Comparison of ENCODE assay signal across 17 cellular contexts in genomic region chr4:26458104-26458503, GRCh38. TPM values are rescaled to one million over a fixed set of nuclear protein-coding genes. Genes with fewer than 3 reads are reported as not detected.
DNase-seq lines count a peak whose midpoint lies in the region; ATAC-seq and TF ChIP-seq lines count a peak whose summit lies in the region.
"Had no signal": no experiment of that assay in that cellular context is flagged by ENCODE, and none has a peak within 500 bp of the region (broad histone marks: within the 10 kb centered on the region; RNA-seq: fewer than 3 reads in every experiment).

No MANE protein-coding gene starts in this region.

- no peak for TF ChIP-seq POLR2A in HCT116 (IDR thresholded peaks at IDR 0.05; ENCODE audit: borderline replicate concordance, extremely low read depth, insufficient read depth, insufficient read length)

- no TSS peak for BruUV-seq in HCT116 (replicated peaks; lab: Mats Ljungman, UMichigan)

- CTCF ChIA-PET in HCT116 (lab: Charles Lee), result interaction anchor here (0.5 to 1.6 kb wide), 3 partner anchors 21 to 311 kb away, joined by 3 to 4 read pairs (median 3); no protein-coding TSS in a partner anchor

- no peak overlapping the region for H3K4me3 ChIP-seq in HCT116 (replicated peaks in 1 of 2; ENCODE audit: low read depth in 1 of 2, low read length in 2 of 2)
- no peak overlapping the region for H3K4me3 ChIP-seq in WI38 (ENCODE audit: low read depth, low read length)
- no peak overlapping the region for H3K4me3 ChIP-seq in mesenchymal stem cell (ENCODE audit: insufficient read depth in 1 of 2, low read depth in 1 of 2, low read length in 2 of 2)
- H3K4me3 ChIP-seq: colonic mucosa, esophagus squamous epithelium had no signal

- no peak overlapping the region for H2BK120ac ChIP-seq in mesenchymal stem cell (ENCODE audit: low read depth, low read length)

- H3K36me3 ChIP-seq in HCT116 (ENCODE audit: control insufficient read depth in 1 of 2, insufficient read depth in 2 of 2, low read length in 2 of 2) (no peaks in the 10 kb centered on the region), mesenchymal stem cell (ENCODE audit: control insufficient read depth in 1 of 2, insufficient read depth in 2 of 2, low read depth in 1 of 2, low read length in 2 of 2) (no peaks in the 10 kb centered on the region)
- H3K36me3 ChIP-seq: colonic mucosa, esophagus squamous epithelium had no signal

- H3K4me1 ChIP-seq in HCT116 (ENCODE audit: control insufficient read depth in 1 of 2, insufficient read depth in 2 of 2, low read length in 2 of 2) (peaks cover 0 to 15% of the 10 kb centered on the region in 2 experiments; a peak in 2 of 4 replicates), mesenchymal stem cell (ENCODE audit: control insufficient read depth, insufficient read depth, low read depth, low read length) (peaks cover 5% of the 10 kb centered on the region)
- H3K4me1 ChIP-seq: colonic mucosa had no signal

- no peak overlapping the region for H2BK12ac ChIP-seq in mesenchymal stem cell (ENCODE audit: low read length in 2 of 2)

- 34% methylated on average over 3 of the region's 7 CpGs for WGBS in mesenchymal stem cell

- H3K14ac ChIP-seq in mesenchymal stem cell (ENCODE audit: low read length in 2 of 2), result no peak overlapping the region

- no peak overlapping the region for H4K91ac ChIP-seq in mesenchymal stem cell (ENCODE audit: low read length)

- no peaks in the 10 kb centered on the region for H3K79me1 ChIP-seq in mesenchymal stem cell (replicated peaks; ENCODE audit: low read length, poor library complexity, severe bottlenecking)

- H3K23ac ChIP-seq in mesenchymal stem cell (ENCODE audit: low read length in 2 of 2), result no peak overlapping the region

- no peaks in the 10 kb centered on the region for H3K79me2 ChIP-seq in HCT116 (ENCODE audit: insufficient read depth, low read length)

- no peak overlapping the region for H3K4ac ChIP-seq in mesenchymal stem cell (ENCODE audit: low read depth in 1 of 2, low read length in 2 of 2)

- H3K9ac ChIP-seq in HCT116 (ENCODE audit: low read length) (no peak overlapping the region), mesenchymal stem cell (ENCODE audit: low read length) (no peak overlapping the region)

- H2BK15ac ChIP-seq in mesenchymal stem cell (ENCODE audit: low read depth, poor library complexity, severe bottlenecking), result no peak overlapping the region

- no peak for ATAC-seq in HCT116
- ATAC-seq in HG03045 (IDR thresholded peaks at IDR 0.05; ENCODE audit: unreplicated experiment), result no peak

- no peak overlapping the region for H2AK5ac ChIP-seq in mesenchymal stem cell (ENCODE audit: low read length, severe bottlenecking)

- H3K27me3 ChIP-seq in HCT116 (ENCODE audit: insufficient read depth, low read length), result no peaks in the 10 kb centered on the region
- H3K27me3 ChIP-seq in mesenchymal stem cell (ENCODE audit: control insufficient read depth in 1 of 2, insufficient read depth in 1 of 2, low read length in 2 of 2), result no peaks in the 10 kb centered on the region
- H3K27me3 ChIP-seq: colonic mucosa, esophagus squamous epithelium had no signal

- no peak overlapping the region for H3K27ac ChIP-seq in HCT116 (ENCODE audit: low read depth, low read length)
- H3K27ac ChIP-seq in mesenchymal stem cell (ENCODE audit: low read length, poor library complexity, severe bottlenecking), result peak overlapping the region; percentile 16
- H3K27ac ChIP-seq: colonic mucosa, esophagus squamous epithelium had no signal

- H3K18ac ChIP-seq in mesenchymal stem cell (ENCODE audit: low read depth in 1 of 2, low read length in 2 of 2), result no peak overlapping the region

- no peak for TF ChIP-seq CTCF in HCT116 (IDR thresholded peaks at IDR 0.05 in 2 of 3, conservative IDR thresholded peaks at IDR 0.05 in 1 of 3; ENCODE audit: borderline replicate concordance in 1 of 3, insufficient read depth in 1 of 3, low read depth in 2 of 3, low read length in 2 of 3)
- 0 out of 2 replicates have a peak, but pooled peaks have one; percentile 3 for TF ChIP-seq CTCF in WI38 (IDR thresholded peaks at IDR 0.05; ENCODE audit: low read depth, low read length)

- H3K9me2 ChIP-seq in HCT116 (ENCODE audit: insufficient read depth), result no peaks in the 10 kb centered on the region

- intact Hi-C loops in HCT116 (cut with micrococcal nuclease), result loop anchor here (2.0 to 10.0 kb wide), 3 partner anchors 124 to 557 kb away; partner anchors contain the start of gene TBC1D19

- DNase-seq in Ammon's horn (ENCODE audit: low spot score) (peak; percentile 38), HCT116 (ENCODE audit: low read depth, low spot score) (no peak), mesenchymal stem cell (peak; percentile 75), AML-193 (lab: John Stamatoyannopoulos, UW) (no peak)
- DNase-seq in activated T-cell treated with anti-CD3 and anti-CD28 coated beads, Interleukin-2, amount 50 U/mL, for 48 hours, result no peak
- no peak for DNase-seq in activated CD8-positive, alpha-beta memory T cell treated with anti-CD3 and anti-CD28 coated beads for 24 hours
- DNase-seq: activated CD4-positive, alpha-beta T cell treated with anti-CD3 and anti-CD28 coated beads, Interleukin-2, amount 50 U/mL, for 48 hours; activated naive CD4-positive, alpha-beta T cell; colonic mucosa; esophagus squamous epithelium; NCI-H345; stimulated activated CD4-positive, alpha-beta T cell treated with anti-CD3 and anti-CD28 coated beads, Interleukin-2, amount 100 ng/mL, for 48 hours had no signal

- POLR2A ChIA-PET in HCT116 (lab: Charles Lee), result interaction anchor here (0.6 kb wide), 1 partner anchor 300 kb away, joined by 3 read pairs; no protein-coding TSS in a partner anchor

- no peak overlapping the region for H2BK5ac ChIP-seq in mesenchymal stem cell (ENCODE audit: low read depth, low read length, poor library complexity, severe bottlenecking)

- no peaks in the 10 kb centered on the region for H4K20me1 ChIP-seq in HCT116 (ENCODE audit: insufficient read depth)

- RAD21 ChIA-PET in HCT116 (lab: Charles Lee; ENCODE audit: low non-redundant PET in 1 of 2, low total read pairs in 2 of 2, uncharacterized antibody in 2 of 2, unreplicated experiment in 2 of 2), result interaction anchor here (0.5 to 0.6 kb wide), 2 partner anchors 110 to 402 kb away, joined by 3 to 4 read pairs; partner anchors contain the start of gene STIM2 (in 1 of the 2)

- no peak overlapping the region for H4K8ac ChIP-seq in mesenchymal stem cell (ENCODE audit: low read length)

- H3K9me3 ChIP-seq in HCT116 (ENCODE audit: control insufficient read depth in 1 of 2, insufficient read depth in 1 of 2, low read depth in 1 of 2, low read length in 2 of 2) (no peaks in the 10 kb centered on the region), mesenchymal stem cell (ENCODE audit: control insufficient read depth, low read length) (peaks cover 11% of the 10 kb centered on the region)
- H3K9me3 ChIP-seq: colonic mucosa had no signal

- TF ChIP-seq RAD21 in HCT116 (IDR thresholded peaks at IDR 0.05; ENCODE audit: low read depth), result no peak

- no peak overlapping the region for H3K4me2 ChIP-seq in HCT116 (ENCODE audit: low read length)
- H3K4me2 ChIP-seq in mesenchymal stem cell (ENCODE audit: low read length, poor library complexity, severe bottlenecking), result no peak overlapping the region

- H2AFZ ChIP-seq in HCT116 (ENCODE audit: low read depth, low read length, poor library complexity, severe bottlenecking) (peak overlapping the region; percentile 62), mesenchymal stem cell (ENCODE audit: low read depth, low read length) (no peak overlapping the region)

TF ChIP-seq in HCT116, 20 proteins besides CTCF, POLR2A, EP300 and RAD21 (continues in another document):
- TF ChIP-seq REST (IDR thresholded peaks at IDR 0.05; ENCODE audit: low read depth), result no peak
- no peak for TF ChIP-seq EZH2 (IDR thresholded peaks at IDR 0.05)
- TF ChIP-seq FOSL1 (IDR thresholded peaks at IDR 0.05; ENCODE audit: low read depth), result no peak
- TF ChIP-seq ZBTB33 (IDR thresholded peaks at IDR 0.05; ENCODE audit: extremely low read depth, insufficient replicate concordance, low read length), result no peak

RNA-seq across cellular contexts. Expression of gene CCKAR, which starts 32.2 kb away (rescaled TPM):
- not detected for total RNA-seq in HCT116 (2021; ENCODE audit: unreplicated experiment)
- not detected in 2 replicates for polyA plus RNA-seq in HCT116 (2012)
- not detected for polyA plus RNA-seq in mesenchymal stem cell (2013, experiment 1 of 2)
- polyA plus RNA-seq in mesenchymal stem cell (2013, experiment 2 of 2), result not detected
- total RNA-seq: colonic mucosa, esophagus squamous epithelium, mesenteric fat pad, T-cell had no signal
- polyA plus RNA-seq: CD14-positive monocyte had no signal

Comparison
In these comparisons a context has a peak if more than half of its experiments do, and no peak if none do; other contexts are left out.
1. DNase-seq: peak in Ammon's horn (single experiment) and mesenchymal stem cell (single experiment); none in HCT116 (single experiment), activated T-cell treated with anti-CD3 and anti-CD28 coated beads, Interleukin-2, amount 50 U/mL, for 48 hours (0 of 2), AML-193 (0 of 2) and activated CD8-positive, alpha-beta memory T cell treated with anti-CD3 and anti-CD28 coated beads for 24 hours (single experiment).